In the genomic region with DNA sequence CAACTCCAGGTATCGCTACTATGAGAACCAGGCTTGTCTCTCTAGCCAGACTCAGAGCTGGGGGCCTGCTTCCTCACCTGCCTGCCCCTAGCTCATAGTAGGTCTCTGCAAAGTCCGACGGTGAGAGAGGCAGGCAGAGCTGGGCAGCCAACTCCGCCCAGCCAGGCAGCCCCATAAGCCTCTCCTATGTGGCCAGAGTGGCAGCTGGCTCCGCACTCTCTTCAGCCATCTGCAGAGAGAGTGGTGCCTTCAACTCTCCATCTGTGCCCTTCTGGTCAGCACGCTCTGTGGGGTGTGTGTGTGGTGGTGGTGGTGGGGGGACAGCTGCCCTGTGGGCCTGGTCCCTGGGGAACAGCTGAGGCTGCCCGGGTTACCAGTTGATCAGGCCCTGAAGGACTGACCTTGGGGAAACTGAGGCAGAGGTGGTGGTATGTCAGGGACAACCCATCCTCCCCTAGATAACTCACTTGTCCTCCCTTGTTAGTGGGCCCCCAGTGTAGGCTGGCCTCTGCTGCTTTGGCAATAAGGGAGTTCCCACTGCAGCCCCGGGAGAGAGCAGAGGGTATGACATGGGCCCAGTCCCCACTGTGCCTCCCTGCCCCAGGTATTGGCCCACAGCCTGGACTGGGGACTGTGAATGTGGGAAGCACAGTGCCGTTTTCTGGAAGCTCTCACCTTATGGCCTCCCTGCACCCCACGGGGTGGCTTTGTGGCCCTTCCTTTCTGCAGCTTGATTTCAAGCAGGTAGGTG, we compare ENCODE assay signal across 22 cellular contexts. TPM values are rescaled to one million over a fixed set of nuclear protein-coding genes. Genes with fewer than 3 reads are reported as not detected.
DNase-seq lines count a peak whose midpoint lies in the region; ATAC-seq, FAIRE-seq and TF ChIP-seq lines count a peak whose summit lies in the region.
"Had no signal": no experiment of that assay in that cellular context is flagged by ENCODE, and none has a peak within 500 bp of the region (broad histone marks: within the 10 kb centered on the region; RNA-seq: fewer than 3 reads in every experiment).

No MANE protein-coding gene starts in this region.

- peaks cover 9% of the 10 kb centered on the region for H3F3A ChIP-seq in neural progenitor cell (ENCODE audit: low read depth)

- no peaks in the 10 kb centered on the region for H3K79me2 ChIP-seq in neural progenitor cell (ENCODE audit: low read depth)

- H3K36me3 Mint-ChIP-seq in brain (no peaks in the 10 kb centered on the region), neural progenitor cell (no peaks in the 10 kb centered on the region)
- H3K36me3 Mint-ChIP-seq in stimulated activated naive B cell treated with anti-CD40 and anti-IgM and Interleukin-4, amounts not matched to agents 10 μg/mL and 1 μg/mL and 100 μg/mL, for 72 hours, result no peaks in the 10 kb centered on the region
- H3K36me3 Mint-ChIP-seq: natural killer cell treated with Interleukin-12 subunit alpha and Interleukin-12 subunit beta and Interleukin-15 and Interleukin-18, amount 100 ng/mL, for 72 hours had no signal

- H3K9me3 Mint-ChIP-seq in brain (peaks cover 0 to 14% (median 0%) of the 10 kb centered on the region in 5 experiments), neural progenitor cell (no peaks in the 10 kb centered on the region)
- no peaks in the 10 kb centered on the region for H3K9me3 Mint-ChIP-seq in stimulated activated naive B cell treated with anti-CD40 and anti-IgM and Interleukin-4, amounts not matched to agents 10 μg/mL and 1 μg/mL and 100 μg/mL, for 72 hours
- H3K9me3 Mint-ChIP-seq: natural killer cell treated with Interleukin-12 subunit alpha and Interleukin-12 subunit beta and Interleukin-15 and Interleukin-18, amount 100 ng/mL, for 72 hours; T-helper 1 cell treated with Interleukin-12 subunit alpha and Interleukin-12 subunit beta and Interleukin-4 antibody, amounts not matched to agents 30 μg/mL and 1 μg/mL, for 36 hours had no signal

- H3K4me3 Mint-ChIP-seq in brain (no peak overlapping the region), neural progenitor cell (peak overlapping the region; percentile 50)
- H3K4me3 Mint-ChIP-seq in stimulated activated naive B cell treated with anti-CD40 and anti-IgM and Interleukin-4, amounts not matched to agents 10 μg/mL and 1 μg/mL and 100 μg/mL, for 72 hours, result no peak overlapping the region
- H3K4me3 Mint-ChIP-seq: natural killer cell treated with Interleukin-12 subunit alpha and Interleukin-12 subunit beta and Interleukin-15 and Interleukin-18, amount 100 ng/mL, for 72 hours; T-helper 1 cell treated with Interleukin-12 subunit alpha and Interleukin-12 subunit beta and Interleukin-4 antibody, amounts not matched to agents 30 μg/mL and 1 μg/mL, for 36 hours had no signal

- ATAC-seq in Right ventricle myocardium superior (ENCODE audit: poor library complexity) (no peak), GM18867 (IDR thresholded peaks at IDR 0.05; ENCODE audit: unreplicated experiment) (no peak), GM19455 (IDR thresholded peaks at IDR 0.05; ENCODE audit: unreplicated experiment) (no peak)
- ATAC-seq in stimulated activated naive B cell treated with anti-CD40 and anti-IgM and Interleukin-4, amounts not matched to agents 10 μg/mL and 1 μg/mL and 100 μg/mL, for 72 hours (replicated peaks), result no peak
- ATAC-seq: natural killer cell treated with Interleukin-12 subunit alpha and Interleukin-12 subunit beta and Interleukin-15 and Interleukin-18, amount 100 ng/mL, for 72 hours; stimulated activated naive CD8-positive, alpha-beta T cell treated with anti-CD3 and anti-CD28 coated beads, Interleukin-15, Interleukin-2, amounts not matched to agents 100 U/mL and 50 U/mL, for 24 hours; upper lobe of right lung had no signal

- H3K4me3 ChIP-seq in right atrium auricular region, result no peak overlapping the region
- H3K4me3 ChIP-seq in neural progenitor cell, result no peak overlapping the region
- H3K4me3 ChIP-seq: BLaER1, SJSA1, upper lobe of right lung had no signal

- intact Hi-C loops in Right ventricle myocardium superior (cut with DNase I), result no loop called here

- TF ChIP-seq CTCF in right atrium auricular region (IDR thresholded peaks at IDR 0.05), result no peak
- no peak for TF ChIP-seq CTCF in brain (conservative IDR thresholded peaks at IDR 0.05)
- no peak for TF ChIP-seq CTCF in neural progenitor cell (IDR thresholded peaks at IDR 0.05)

- no peaks in the 10 kb centered on the region for H3K27me3 ChIP-seq in right atrium auricular region
- H3K27me3 ChIP-seq in neural progenitor cell, result no peaks in the 10 kb centered on the region
- H3K27me3 ChIP-seq: BLaER1, SJSA1 had no signal

- H3K27ac ChIP-seq in right atrium auricular region, result peak overlapping the region in 1 of 2 donors; percentile 78
- no peak overlapping the region for H3K27ac ChIP-seq in neural progenitor cell
- H3K27ac ChIP-seq: SJSA1, upper lobe of right lung had no signal

- H3K36me3 ChIP-seq in right atrium auricular region, result no peaks in the 10 kb centered on the region
- H3K36me3 ChIP-seq in neural progenitor cell, result no peaks in the 10 kb centered on the region
- H3K36me3 ChIP-seq: BLaER1, SJSA1, upper lobe of right lung had no signal

- DNase-seq in Right ventricle myocardium superior (peak; percentile 30), right atrium auricular region (ENCODE audit: low spot score) (no peak), neural progenitor cell (ENCODE audit: low spot score) (no peak), urothelium cell line (ENCODE audit: low spot score) (no peak)
- DNase-seq in stimulated activated naive B cell treated with anti-CD40 and anti-IgM and Interleukin-4, amounts not matched to agents 10 μg/mL and 1 μg/mL and 100 μg/mL, for 72 hours, result no peak
- DNase-seq: central memory CD4-positive, alpha-beta T cell; foreskin melanocyte; NCI-H1436 treated with DMSO at 0.1 percent for 48 hours; NCI-H774; stimulated activated naive CD8-positive, alpha-beta T cell treated with anti-CD3 and anti-CD28 coated beads, Interleukin-15, Interleukin-2, amounts not matched to agents 100 U/mL and 50 U/mL, for 24 hours; upper lobe of right lung had no signal

- no peak overlapping the region for H3K9ac ChIP-seq in neural progenitor cell
- H3K9ac ChIP-seq: BLaER1 had no signal

- H4K20me1 ChIP-seq in neural progenitor cell (ENCODE audit: low read depth), result no peaks in the 10 kb centered on the region
- H4K20me1 ChIP-seq: BLaER1 had no signal

- no peak overlapping the region for H3K4me2 ChIP-seq in neural progenitor cell

- FAIRE-seq in urothelium cell line (lab: Jason Lieb, UNC), result peak; percentile 9
- FAIRE-seq: G401.6, islet of Langerhans had no signal

- peaks cover 0 to 46% of the 10 kb centered on the region in 2 donors for H3K4me1 ChIP-seq in right atrium auricular region
- peaks cover 18% of the 10 kb centered on the region for H3K4me1 ChIP-seq in neural progenitor cell

- H2AFZ ChIP-seq in neural progenitor cell (replicated peaks), result no peak overlapping the region

- H3K27ac Mint-ChIP-seq in brain (peak overlapping the region; percentile 76 to 97 (median 88)), neural progenitor cell (peak overlapping the region; percentile 88)
- H3K27ac Mint-ChIP-seq in stimulated activated naive B cell treated with anti-CD40 and anti-IgM and Interleukin-4, amounts not matched to agents 10 μg/mL and 1 μg/mL and 100 μg/mL, for 72 hours, result no peak overlapping the region

- H3K27me3 Mint-ChIP-seq in brain (peaks cover 4% of the 10 kb centered on the region), neural progenitor cell (ENCODE audit: insufficient read depth, low read depth) (peaks cover 17% of the 10 kb centered on the region)
- H3K27me3 Mint-ChIP-seq in stimulated activated naive B cell treated with anti-CD40 and anti-IgM and Interleukin-4, amounts not matched to agents 10 μg/mL and 1 μg/mL and 100 μg/mL, for 72 hours, result peaks cover 58 to 62% of the 10 kb centered on the region in 2 donors

- H3K9me3 ChIP-seq in right atrium auricular region, result no peaks in the 10 kb centered on the region
- no peaks in the 10 kb centered on the region for H3K9me3 ChIP-seq in neural progenitor cell (ENCODE audit: low read depth)
- H3K9me3 ChIP-seq: BLaER1, SJSA1, upper lobe of right lung had no signal

- H3K4me1 Mint-ChIP-seq in brain, result peaks cover 92% of the 10 kb centered on the region
- H3K4me1 Mint-ChIP-seq in neural progenitor cell, result peaks cover 72% of the 10 kb centered on the region
- peaks cover 19 to 34% of the 10 kb centered on the region in 2 donors for H3K4me1 Mint-ChIP-seq in stimulated activated naive B cell treated with anti-CD40 and anti-IgM and Interleukin-4, amounts not matched to agents 10 μg/mL and 1 μg/mL and 100 μg/mL, for 72 hours

RNA-seq across cellular contexts. Expression of gene ADGRG1, which starts 1.8 kb away (rescaled TPM):
- total RNA-seq in Right ventricle myocardium superior, result 23.0 TPM
- total RNA-seq in right atrium auricular region, result 10 to 100 TPM; 12.6 to 25.5 TPM
- 268 TPM for polyA plus RNA-seq in brain (ENCODE audit: insufficient read depth, low read depth, low replicate concordance)
- 8.0 and 17.5 TPM in 2 replicates for total RNA-seq in neural progenitor cell (ENCODE audit: low replicate concordance)

RNA-seq across cellular contexts. Expression of gene ADGRG3, which starts 41.5 kb away (rescaled TPM):
- total RNA-seq in Right ventricle myocardium superior (0.48 TPM), right atrium auricular region (1 to 10 TPM in 1 of 2 donors, under 1 TPM in 1; 0.75 to 1.0 TPM), neural progenitor cell (ENCODE audit: low replicate concordance) (not detected in 2 replicates)
- 0.29 TPM for polyA plus RNA-seq in brain (ENCODE audit: insufficient read depth, low read depth, low replicate concordance)
- total RNA-seq: A673, H4, SJSA1 had no signal
